Comparison of ENCODE assay signal across 24 cellular contexts in the genomic region with DNA sequence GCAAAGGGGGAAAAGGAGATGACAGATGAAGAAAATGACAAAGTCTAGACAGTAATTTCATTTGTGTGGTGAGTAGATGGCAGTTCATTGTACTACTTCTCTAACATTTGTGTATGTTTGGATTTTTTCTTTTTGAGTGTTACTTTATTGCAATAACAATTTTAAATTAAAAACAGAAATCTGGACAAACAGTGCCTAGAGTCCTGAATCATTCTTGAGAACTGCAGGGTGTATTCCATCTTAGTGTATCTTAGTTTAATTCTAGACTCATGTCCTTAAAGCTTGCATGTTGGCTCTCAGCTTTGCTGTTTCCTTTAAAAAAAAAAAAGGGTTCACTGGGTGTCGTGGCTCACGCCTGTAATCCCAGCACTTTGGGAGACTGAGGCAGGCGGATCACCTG. TPM values are rescaled to one million over a fixed set of nuclear protein-coding genes. Genes with fewer than 3 reads are reported as not detected.
"Had no signal": no experiment of that assay in that cellular context is flagged by ENCODE, and none has a peak within 500 bp of the region (broad histone marks: within the 10 kb centered on the region; RNA-seq: fewer than 3 reads in every experiment).

No MANE protein-coding gene starts in this region.

- H3K27ac ChIP-seq: ascending aorta, breast epithelium, dorsolateral prefrontal cortex, epithelial cell of prostate, gastrocnemius medialis, right atrium auricular region, tibial artery had no signal

- H3K4me3 ChIP-seq: ascending aorta, breast epithelium, dorsolateral prefrontal cortex, gastrocnemius medialis, lung, right atrium auricular region, tibial artery had no signal

- H3K9me3 ChIP-seq: ascending aorta, breast epithelium, gastrocnemius medialis, right atrium auricular region, tibial artery had no signal

- H3K4me1 ChIP-seq: ascending aorta, breast epithelium, right atrium auricular region had no signal

- DNase-seq: activated CD4-positive, alpha-beta T cell treated with anti-CD3 and anti-CD28 coated beads, Interleukin-2, amount 50 U/mL, for 1 hour; activated CD8-positive, alpha-beta memory T cell treated with anti-CD3 and anti-CD28 coated beads, Interleukin-2, amount 50 U/mL, for 4 hours; activated naive CD4-positive, alpha-beta T cell treated with anti-CD3 and anti-CD28 coated beads, Interleukin-2, amount 10 ng/mL, durations not matched to agents 7 days and 5 days; activated naive CD8-positive, alpha-beta T cell treated with anti-CD3 and anti-CD28 coated beads, Interleukin-2, amount 50 U/mL, for 24 hours; activated T-cell treated with anti-CD3 and anti-CD28 coated beads, Interleukin-2, amount 50 U/mL, for 4 hours; dorsolateral prefrontal cortex; gastrocnemius medialis; head of caudate nucleus; midbrain; nephron progenitor cell; occipital lobe; stimulated activated CD4-positive, alpha-beta T cell treated with anti-CD3 and anti-CD28 coated beads, Interleukin-2, amount 100 ng/mL, for 24 hours; stimulated activated naive CD4-positive, alpha-beta T cell treated with Interleukin-2 at 50 U/mL for 16 hours; substantia nigra; T1000; tibial artery had no signal

- H3K27me3 ChIP-seq: ascending aorta, breast epithelium, gastrocnemius medialis, right atrium auricular region, tibial artery had no signal

- ATAC-seq: activated CD4-positive, CD25-positive, alpha-beta regulatory T cell treated with anti-CD3 and anti-CD28 coated beads, Interleukin-2, amount 50 U/mL, for 24 hours; activated naive CD8-positive, alpha-beta T cell treated with anti-CD3 and anti-CD28 coated beads, Interleukin-2, amount 50 U/mL, for 24 hours; activated T-cell treated with anti-CD3 and anti-CD28 coated beads, Interleukin-2, amount 50 U/mL, for 4 hours; gastrocnemius medialis had no signal

- H3K36me3 ChIP-seq: ascending aorta, breast epithelium, gastrocnemius medialis, right atrium auricular region, tibial artery had no signal

RNA-seq across cellular contexts. Expression of a gene that starts 31.1 kb away (rescaled TPM):
- total RNA-seq: ascending aorta, occipital lobe, skeletal muscle tissue had no signal

RNA-seq across cellular contexts. Expression of a gene that starts 37.8 kb away (rescaled TPM):
- total RNA-seq: activated T-cell treated with anti-CD3 and anti-CD28 coated beads, Interleukin-2, amount 50 U/mL, for 4 hours; dorsolateral prefrontal cortex; occipital lobe; T-helper 1 cell treated with Interleukin-12 subunit alpha and Interleukin-12 subunit beta and Interleukin-4 antibody, amounts not matched to agents 30 ng/mL and 1 ng/mL, for 36 hours had no signal
